Comparison of ENCODE assay signal across 8 cellular contexts in genomic region chr6:11538799-11539468, GRCh38. TPM values are rescaled to one million over a fixed set of nuclear protein-coding genes. Genes with fewer than 3 reads are reported as not detected.
DNase-seq lines count a peak whose midpoint lies in the region; ATAC-seq, FAIRE-seq and TF ChIP-seq lines count a peak whose summit lies in the region.

No MANE protein-coding gene starts in this region.

- H3K4me1 ChIP-seq in HAP-1 (peaks cover 11% of the 10 kb centered on the region), OCI-LY1 (ENCODE audit: insufficient read depth, low read length, severe bottlenecking) (peaks cover 16% of the 10 kb centered on the region), endothelial cell of umbilical vein (ENCODE audit: control insufficient read depth, extremely low read depth, insufficient read depth, low read length) (peaks cover 25% of the 10 kb centered on the region), gastrocnemius medialis (peaks cover 4 to 21% of the 10 kb centered on the region in 2 donors)

- H3K9ac ChIP-seq in OCI-LY1 (ENCODE audit: low read length) (no peak overlapping the region; the same call in 1 of the 2 replicates), endothelial cell of umbilical vein (replicated peaks; ENCODE audit: extremely low read depth, insufficient read depth, low read length) (peak overlapping the region; percentile 66)

- no peaks in the 10 kb centered on the region for H4K20me1 ChIP-seq in OCI-LY1 (ENCODE audit: insufficient read depth, low read length)
- no peaks in the 10 kb centered on the region for H4K20me1 ChIP-seq in endothelial cell of umbilical vein (replicated peaks; ENCODE audit: control insufficient read depth, extremely low read depth, insufficient read depth, low read length)

- H3K79me2 ChIP-seq in OCI-LY1 (ENCODE audit: insufficient read depth, low read length) (no peaks in the 10 kb centered on the region), endothelial cell of umbilical vein (ENCODE audit: control insufficient read depth, insufficient read depth, low read length) (no peaks in the 10 kb centered on the region)

- no peaks in the 10 kb centered on the region for H3K27me3 ChIP-seq in HAP-1 (ENCODE audit: low read depth)
- no peaks in the 10 kb centered on the region for H3K27me3 ChIP-seq in OCI-LY1 (ENCODE audit: insufficient read depth, low read length)
- H3K27me3 ChIP-seq in endothelial cell of umbilical vein (ENCODE audit: control insufficient read depth in 2 of 2, insufficient read depth in 2 of 2, low read length in 2 of 2), result no peaks in the 10 kb centered on the region
- H3K27me3 ChIP-seq in gastrocnemius medialis, result no peaks in the 10 kb centered on the region

- POLR2A ChIA-PET in endothelial cell of umbilical vein (lab: Charles Lee), result no interaction called here

- no peaks in the 10 kb centered on the region for H3K9me2 ChIP-seq in OCI-LY1 (ENCODE audit: low read depth, low read length)

- in situ Hi-C loops in HAP-1 (cut with MboI; ENCODE audit: low sequenced_read_pairs) (no loop called here), gastrocnemius medialis (cut with MboI; ENCODE audit: low sequenced_read_pairs in 4 of 4) (no loop called here)

- H3K36me3 ChIP-seq in HAP-1 (replicated peaks) (no peaks in the 10 kb centered on the region), OCI-LY1 (ENCODE audit: insufficient read depth, low read length) (no peaks in the 10 kb centered on the region), endothelial cell of umbilical vein (ENCODE audit: control insufficient read depth in 2 of 2, extremely low read depth in 1 of 2, insufficient read depth in 2 of 2, low read length in 2 of 2) (no peaks in the 10 kb centered on the region), gastrocnemius medialis (no peaks in the 10 kb centered on the region)

- dilution Hi-C loops in endothelial cell of umbilical vein (cut with MboI; ENCODE audit: extremely low pct_ligation_motif_present, low sequenced_read_pairs), result no loop called here

- intact Hi-C loops in endothelial cell of umbilical vein (cut with micrococcal nuclease) (loop anchor here (5.0 kb wide), 2 partner anchors 38 to 1137 kb away; no protein-coding TSS in a partner anchor), gastrocnemius medialis (cut with DNase I; ENCODE audit: low total_unique reads) (loop anchor here (5.0 kb wide), 1 partner anchor 38 kb away; no protein-coding TSS in a partner anchor)

- no peaks in the 10 kb centered on the region for H3K9me1 ChIP-seq in endothelial cell of umbilical vein (replicated peaks; ENCODE audit: control insufficient read depth, extremely low read depth, insufficient read depth, low read length)

- ATAC-seq in gastrocnemius medialis (no peak), HG03108 (IDR thresholded peaks at IDR 0.05; ENCODE audit: unreplicated experiment) (no peak)

- H3K9me3 ChIP-seq in HAP-1 (no peaks in the 10 kb centered on the region), OCI-LY1 (ENCODE audit: low read length) (no peaks in the 10 kb centered on the region), endothelial cell of umbilical vein (replicated peaks; ENCODE audit: control insufficient read depth, insufficient read depth, low read length) (no peaks in the 10 kb centered on the region), gastrocnemius medialis (no peaks in the 10 kb centered on the region)

- no peak for FAIRE-seq in endothelial cell of umbilical vein (lab: Jason Lieb, UNC)

- peaks cover 7% of the 10 kb centered on the region; the same call in 1 of the 2 replicates for H3F3A ChIP-seq in OCI-LY1 (ENCODE audit: insufficient read depth, low read length)

- TF ChIP-seq CTCF in OCI-LY1 (IDR thresholded peaks at IDR 0.05; ENCODE audit: low read length), result no peak
- no peak for TF ChIP-seq CTCF in endothelial cell of umbilical vein (IDR thresholded peaks at IDR 0.05; ENCODE audit: extremely low read depth in 1 of 2, insufficient read depth in 1 of 2, low read depth in 1 of 2, low read length in 2 of 2)
- no peak for TF ChIP-seq CTCF in gastrocnemius medialis (IDR thresholded peaks at IDR 0.05 in 4 of 5, conservative IDR thresholded peaks at IDR 0.05 in 1 of 5)

- no peak overlapping the region for H2AFZ ChIP-seq in OCI-LY1 (ENCODE audit: low read length)
- H2AFZ ChIP-seq in endothelial cell of umbilical vein (ENCODE audit: low read depth, low read length), result peak overlapping the region; percentile 82

- DNase-seq in HAP-1 (ENCODE audit: low spot score in 2 of 2) (peak; percentile 10 to 22), endothelial cell of umbilical vein (ENCODE audit: low read depth, low spot score) (no peak), gastrocnemius medialis (no peak), SK-N-DZ (ENCODE audit: low spot score) (no peak), putamen (ENCODE audit: low spot score) (no peak)
- DNase-seq in stimulated activated CD4-positive, alpha-beta T cell treated with anti-CD3 and anti-CD28 coated beads, Interleukin-4, amount 100 ng/mL, for 24 hours, result no peak

- H3K27ac ChIP-seq in OCI-LY1 (ENCODE audit: low read depth, low read length, poor library complexity, severe bottlenecking) (no peak overlapping the region), endothelial cell of umbilical vein (ENCODE audit: insufficient read depth, low read depth, low read length) (no peak overlapping the region), gastrocnemius medialis (peak overlapping the region; percentile 78 to 91 (median 86))

- peak overlapping the region; percentile 66 for H3K4me3 ChIP-seq in HAP-1
- H3K4me3 ChIP-seq in OCI-LY1 (ENCODE audit: low read depth, low read length, poor library complexity, severe bottlenecking), result peak overlapping the region; percentile 79
- H3K4me3 ChIP-seq in endothelial cell of umbilical vein (replicated peaks in 1 of 3; ENCODE audit: insufficient read depth in 1 of 3, low read depth in 1 of 3, low read length in 3 of 3), result peak overlapping the region; percentile 54 to 77 (median 71)
- H3K4me3 ChIP-seq in gastrocnemius medialis, result peak overlapping the region; percentile 69 to 89 (median 86)

- CTCF ChIA-PET in endothelial cell of umbilical vein (lab: Charles Lee), result interaction anchor here (1.0 to 1.4 kb wide), 3 partner anchors 37 to 584 kb away, joined by 4 to 5 read pairs (median 5); no protein-coding TSS in a partner anchor

- TSS peak; percentile 18 for BruUV-seq in endothelial cell of umbilical vein (replicated peaks; lab: Mats Ljungman, UMichigan)

- H3K4me2 ChIP-seq in OCI-LY1 (ENCODE audit: low read length) (peak overlapping the region; percentile 79), endothelial cell of umbilical vein (ENCODE audit: insufficient read depth, low read length) (peak overlapping the region; percentile 63)

- TF ChIP-seq POLR2A in endothelial cell of umbilical vein (IDR thresholded peaks at IDR 0.05; ENCODE audit: low read depth, low read length) (no peak), gastrocnemius medialis (IDR thresholded peaks at IDR 0.05) (no peak)

TF ChIP-seq in endothelial cell of umbilical vein, 7 proteins besides CTCF, POLR2A, EP300 and RAD21:
- TF ChIP-seq MYC (IDR thresholded peaks at IDR 0.05; ENCODE audit: low read depth, low read length) (no peak), EZH2 (IDR thresholded peaks at IDR 0.05; ENCODE audit: borderline replicate concordance, low read depth, low read length, severe bottlenecking) (no peak), FOS (IDR thresholded peaks at IDR 0.05; ENCODE audit: borderline replicate concordance, insufficient read depth, low read length) (no peak), JUN (IDR thresholded peaks at IDR 0.05; ENCODE audit: borderline replicate concordance, insufficient read depth, insufficient read length, low read depth) (no peak), GATA2 (IDR thresholded peaks at IDR 0.05; ENCODE audit: insufficient read depth, insufficient read length, low read depth, low read length) (no peak), MAX (IDR thresholded peaks at IDR 0.05; ENCODE audit: insufficient read depth, insufficient read length) (no peak)

RNA-seq across cellular contexts. Expression of gene TMEM170B, which starts 1.4 kb away (rescaled TPM):
- total RNA-seq in endothelial cell of umbilical vein (4.1 and 4.2 TPM in 2 replicates), gastrocnemius medialis (10 to 100 TPM in 3 of 4 donors, 1 to 10 TPM in 1; 5.5 to 22.0 (median 12.3) TPM)
- 0.92 and 1.1 TPM in 2 replicates for polyA plus RNA-seq in endothelial cell of umbilical vein
- polyA plus RNA-seq in endothelial cell of umbilical vein (2011; cell fraction: cytosol; rRNA removed), result 0.98 and 1.1 TPM in 2 replicates
- polyA plus RNA-seq in endothelial cell of umbilical vein (2011; cell fraction: nucleus; rRNA removed), result 1.1 and 1.6 TPM in 2 replicates
- 0.33 and 1.0 TPM in 2 replicates for polyA plus RNA-seq in endothelial cell of umbilical vein (2012)
- polyA minus RNA-seq in endothelial cell of umbilical vein, result 3.8 and 4.2 TPM in 2 replicates
- 2.0 TPM for polyA minus RNA-seq in endothelial cell of umbilical vein (2011; cell fraction: cytosol; rRNA and poly(A)+ RNA removed)
- 2.2 and 3.1 TPM in 2 replicates for polyA minus RNA-seq in endothelial cell of umbilical vein (2011; cell fraction: nucleus; rRNA and poly(A)+ RNA removed)
- polyA plus RNA-seq in SK-N-DZ (2014; cell fraction: cytosol; rRNA removed), result 10.7 and 11.3 TPM in 2 replicates
- polyA plus RNA-seq in SK-N-DZ (2014; cell fraction: nucleus; rRNA removed), result 5.8 and 7.6 TPM in 2 replicates

Comparison
In these comparisons a context has a peak if more than half of its experiments do, and no peak if none do; other contexts are left out.
1. DNase-seq: peak in HAP-1 (2 of 2); none in endothelial cell of umbilical vein (single experiment), gastrocnemius medialis (0 of 2), stimulated activated CD4-positive, alpha-beta T cell treated with anti-CD3 and anti-CD28 coated beads, Interleukin-4, amount 100 ng/mL, for 24 hours (single experiment), SK-N-DZ (single experiment) and putamen (single experiment).
2. H3K27ac ChIP-seq: peak in gastrocnemius medialis (4 of 4); none in OCI-LY1 (single experiment) and endothelial cell of umbilical vein (single experiment).
3. Peak in every context shown above with its lines, with median percentiles within 50 percentile points of each other: H3K4me3 ChIP-seq.